ENCODE assay signal across 11 cellular contexts in the genomic region with DNA sequence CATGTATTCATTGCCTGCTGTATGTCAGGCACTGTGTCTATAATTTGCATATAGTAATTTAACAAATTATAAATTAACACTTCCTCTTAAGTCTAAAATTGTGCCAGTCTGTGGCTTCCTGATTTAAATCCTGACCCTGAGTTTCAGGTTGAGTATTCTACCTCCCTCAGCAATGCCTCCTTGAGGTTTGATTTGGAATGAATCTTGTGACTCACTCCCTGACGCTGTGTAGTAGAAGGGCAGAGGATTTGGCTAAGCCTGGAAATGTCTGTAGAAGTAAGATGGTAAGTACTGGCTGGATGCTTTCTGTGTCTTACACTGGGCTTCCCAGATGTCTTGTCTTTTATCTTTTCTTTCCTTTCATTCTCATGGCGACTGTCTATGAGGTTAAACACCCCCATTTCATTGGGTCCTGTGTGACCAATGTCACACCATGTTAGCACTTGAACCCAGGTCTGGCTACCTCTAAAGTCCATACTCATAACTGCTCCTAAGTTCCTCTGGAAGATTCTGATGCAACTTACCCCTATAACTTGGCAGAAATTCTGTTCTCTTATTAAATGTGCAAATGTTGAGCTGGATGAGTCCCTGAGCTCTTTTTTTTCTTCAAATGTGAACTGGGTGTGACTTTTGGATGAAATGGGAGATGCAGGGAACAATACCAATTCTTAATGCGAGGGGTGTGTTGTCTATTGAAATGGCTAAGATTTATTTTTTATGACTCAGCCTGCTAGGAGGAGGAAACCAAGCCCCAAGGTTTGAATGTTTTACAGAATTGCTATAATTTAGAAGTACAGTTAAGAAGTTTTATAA. TPM values are rescaled to one million over a fixed set of nuclear protein-coding genes. Genes with fewer than 3 reads are reported as not detected.
DNase-seq lines count a peak whose midpoint lies in the region; ATAC-seq and TF ChIP-seq lines count a peak whose summit lies in the region.
"Had no signal": no experiment of that assay in that cellular context is flagged by ENCODE, and none has a peak within 500 bp of the region (broad histone marks: within the 10 kb centered on the region; RNA-seq: fewer than 3 reads in every experiment).

No MANE protein-coding gene starts in this region.

- peak; percentile 40 for DNase-seq in NOMO-1 treated with DMSO at 0.1 percent for 48 hours (lab: John Stamatoyannopoulos, UW; ENCODE audit: unreplicated experiment)
- no peak for DNase-seq in NOMO-1 treated with dmso at 0.1 percent for 144 hours (lab: John Stamatoyannopoulos, UW; ENCODE audit: unreplicated experiment)
- peak; percentile 2 for DNase-seq in RPMI7951 (ENCODE audit: low read depth)
- peak; percentile 90 for DNase-seq in fibroblast of the conjunctiva (ENCODE audit: low read depth)
- no peak for DNase-seq in transverse colon
- no peak for DNase-seq in HuH-7.5 (ENCODE audit: low spot score)
- DNase-seq in CD1c-positive myeloid dendritic cell (ENCODE audit: extremely low spot score) = no peak
- DNase-seq: activated CD4-positive, alpha-beta T cell treated with anti-CD3 and anti-CD28 coated beads for 4 hours; NCI-H2227 treated with DMSO at 0.1 percent for 48 hours had no signal

- H3K27ac ChIP-seq in transverse colon = peak overlapping the region; percentile 53 to 76 (median 70)

- no peaks in the 10 kb centered on the region for H3K27me3 ChIP-seq in transverse colon

- WGBS in transverse colon (ENCODE audit: low coverage in 1 of 2), 2 donors = 27 to 29% methylated on average over 3 of the region's 3 CpGs

- H3K9me3 ChIP-seq in transverse colon = no peaks in the 10 kb centered on the region

- TF ChIP-seq POLR2A in transverse colon (IDR thresholded peaks at IDR 0.05) = no peak

- no peak for ATAC-seq in GM21717 (IDR thresholded peaks at IDR 0.05; ENCODE audit: unreplicated experiment)

- no peak for TF ChIP-seq EP300 in transverse colon (IDR thresholded peaks at IDR 0.05; ENCODE audit: low read depth)

- intact Hi-C loops in transverse colon (cut with DNase I; ENCODE audit: low total_unique reads) = no loop called here

- H3K36me3 ChIP-seq in transverse colon = no peaks in the 10 kb centered on the region

- H3K4me1 ChIP-seq in transverse colon = peaks cover 0 to 53% (median 20%) of the 10 kb centered on the region in 4 donors

- H3K4me3 ChIP-seq in transverse colon = no peak overlapping the region

- in situ Hi-C loops in transverse colon (cut with MboI; ENCODE audit: low pct_ligation_motif_present in 1 of 4, low pct_unique_long_range_greater_than_20kb in 1 of 4, low sequenced_read_pairs in 3 of 4) = no loop called here

- TF ChIP-seq CTCF in transverse colon (IDR thresholded peaks at IDR 0.05) = peak in 3 of 5 experiments; percentile 14 to 50 (median 44)

RNA-seq across cellular contexts. Expression of a gene that starts 48.5 kb away (rescaled TPM):
- 0.10 and 0.24 TPM in 2 replicates for total RNA-seq in RPMI7951 (2014; rRNA removed; shearing (Covaris generic))
- 100 to 1,000 TPM in 1 of 4 donors, 10 to 100 TPM in 3; 67.9 to 100 (median 90.8) TPM for total RNA-seq in transverse colon
- total RNA-seq: B cell had no signal

Comparison
In these comparisons a context has a peak if more than half of its experiments do, and no peak if none do; other contexts are left out.
1. DNase-seq: peak in NOMO-1 treated with DMSO at 0.1 percent for 48 hours (single experiment), RPMI7951 (single experiment) and fibroblast of the conjunctiva (single experiment); none in NOMO-1 treated with dmso at 0.1 percent for 144 hours (single experiment), transverse colon (single experiment), HuH-7.5 (single experiment) and CD1c-positive myeloid dendritic cell (single experiment).
2. RNA of a gene that starts 48.5 kb away (total RNA-seq): 67.9 to 100 TPM in transverse colon; 0.10 to 0.24 TPM in RPMI7951; every median in the first group is over 10 times any median in the second.